8 cellular contexts compared by ENCODE assay signal in genomic region chr17:28334176-28334575, GRCh38. TPM values are rescaled to one million over a fixed set of nuclear protein-coding genes. Genes with fewer than 3 reads are reported as not detected.
DNase-seq lines count a peak whose midpoint lies in the region; ATAC-seq lines count a peak whose summit lies in the region.

No MANE protein-coding gene starts in this region.

- H4K8ac ChIP-seq in neuronal stem cell (ENCODE audit: low read depth, low read length), result no peak overlapping the region

- H3K4ac ChIP-seq in neuronal stem cell (ENCODE audit: low read length), result no peak overlapping the region

- H2AFZ ChIP-seq in neuronal stem cell (ENCODE audit: low read length), result no peak overlapping the region

- CTCF ChIA-PET in CD4-positive, alpha-beta memory T cell (lab: Charles Lee; ENCODE audit: partially characterized antibody), result interaction anchor here (1.5 to 2.8 kb wide), 4 partner anchors 9 to 527 kb away, joined by 3 to 6 read pairs (median 4); no protein-coding TSS in a partner anchor

- peak overlapping the region; percentile 74 for H3K4me2 ChIP-seq in neuronal stem cell (ENCODE audit: insufficient read depth, low read length, poor library complexity, severe bottlenecking)

- H3K18ac ChIP-seq in neuronal stem cell (ENCODE audit: low read length), result no peak overlapping the region

- H3K23ac ChIP-seq in neuronal stem cell (ENCODE audit: low read depth, low read length, poor library complexity), result no peak overlapping the region

- H3K14ac ChIP-seq in neuronal stem cell (ENCODE audit: low read length), result no peak overlapping the region

- H4K91ac ChIP-seq in neuronal stem cell (ENCODE audit: low read depth, low read length, poor library complexity), result no peak overlapping the region

- intact Hi-C loops in CD4-positive, alpha-beta memory T cell (cut with micrococcal nuclease), result no loop called here
- intact Hi-C loops in dendritic cell treated with granulocyte-macrophage colony-stimulating factor and Interleukin-4, amounts not matched to agents 40 ng/mL and 50 ng/mL, for 4 days (cut with micrococcal nuclease), result no loop called here
- intact Hi-C loops in aorta (cut with DNase I), result loop anchor here (2.0 to 10.0 kb wide), 3 partner anchors 15 to 621 kb away; partner anchors contain the start of genes NLK (in 1 of the 2), PHF12 (in 1 of the 2) and TMEM97 (in 1 of the 2)

- peak overlapping the region; percentile 97 to 98 (median 97) for H3K27ac Mint-ChIP-seq in CD4-positive, alpha-beta memory T cell
- H3K27ac Mint-ChIP-seq in dendritic cell treated with granulocyte-macrophage colony-stimulating factor and Interleukin-4, amounts not matched to agents 40 ng/mL and 50 ng/mL, for 4 days, result peak overlapping the region; percentile 76

- no peak overlapping the region for H2BK120ac ChIP-seq in neuronal stem cell (ENCODE audit: low read depth, low read length)

- no peaks in the 10 kb centered on the region for H3K9me3 Mint-ChIP-seq in CD4-positive, alpha-beta memory T cell
- no peaks in the 10 kb centered on the region for H3K9me3 Mint-ChIP-seq in dendritic cell treated with granulocyte-macrophage colony-stimulating factor and Interleukin-4, amounts not matched to agents 40 ng/mL and 50 ng/mL, for 4 days

- H3K36me3 Mint-ChIP-seq in CD4-positive, alpha-beta memory T cell, result peaks cover 3 to 25% of the 10 kb centered on the region in 2 donors
- H3K36me3 Mint-ChIP-seq in dendritic cell treated with granulocyte-macrophage colony-stimulating factor and Interleukin-4, amounts not matched to agents 40 ng/mL and 50 ng/mL, for 4 days (ENCODE audit: low read depth), result peaks cover 58% of the 10 kb centered on the region

- H2AK5ac ChIP-seq in neuronal stem cell (ENCODE audit: low read depth, low read length), result no peak overlapping the region

- peak overlapping the region in 1 of 2 donors; percentile 95 for H3K4me3 ChIP-seq in CD4-positive, alpha-beta memory T cell (ENCODE audit: low read length in 2 of 2)
- H3K4me3 ChIP-seq in neuronal stem cell (ENCODE audit: low read length in 2 of 2) (peak overlapping the region in 1 of 2 donors; percentile 75), aorta (ENCODE audit: low read length in 2 of 2) (peak overlapping the region in 1 of 2 donors; percentile 43)

- ATAC-seq in aorta (ENCODE audit: low FRiP score) (no peak), GM21825 (IDR thresholded peaks at IDR 0.05; ENCODE audit: unreplicated experiment) (no peak), HG02981 (IDR thresholded peaks at IDR 0.05; ENCODE audit: unreplicated experiment) (no peak)

- no CpG with 5 or more reads among the region's 6 CpGs for WGBS in neuronal stem cell (ENCODE audit: extremely low coverage in 2 of 2, insufficient read length in 2 of 2, insufficient replicate concordance in 1 of 2), 2 donors
- 48 to 51% methylated on average over 6 of the region's 6 CpGs for WGBS in aorta, 2 donors

- no peak overlapping the region for H3K27ac ChIP-seq in CD4-positive, alpha-beta memory T cell (ENCODE audit: low read depth, low read length)
- H3K27ac ChIP-seq in neuronal stem cell (replicated peaks; ENCODE audit: low read length) (no peak overlapping the region), aorta (ENCODE audit: low read depth in 1 of 2, low read length in 2 of 2) (no peak overlapping the region)

- H3K27me3 ChIP-seq in CD4-positive, alpha-beta memory T cell (ENCODE audit: insufficient read depth, low read length), result no peaks in the 10 kb centered on the region
- H3K27me3 ChIP-seq in neuronal stem cell (ENCODE audit: control insufficient read depth in 3 of 3, insufficient read depth in 3 of 3, low read depth in 1 of 3, low read length in 3 of 3) (no peaks in the 10 kb centered on the region), aorta (ENCODE audit: control insufficient read depth in 1 of 2, insufficient read depth in 2 of 2, low read length in 1 of 2) (no peaks in the 10 kb centered on the region)

- H2BK12ac ChIP-seq in neuronal stem cell (ENCODE audit: low read length), result no peak overlapping the region

- DNase-seq in CD4-positive, alpha-beta memory T cell, result no peak
- DNase-seq in NCI-H69 (lab: John Stamatoyannopoulos, UW), result peak; percentile 30
- no peak for DNase-seq in neuronal stem cell (ENCODE audit: low spot score)
- no peak for DNase-seq in aorta
- no peak for DNase-seq in D341Med (ENCODE audit: low spot score)

- peaks cover 4% of the 10 kb centered on the region for H3K36me3 ChIP-seq in CD4-positive, alpha-beta memory T cell (ENCODE audit: insufficient read depth, low read length)
- H3K36me3 ChIP-seq in neuronal stem cell (replicated peaks in 1 of 2; ENCODE audit: control insufficient read depth in 2 of 2, insufficient read depth in 2 of 2, low read length in 2 of 2) (peaks cover 10 to 28% of the 10 kb centered on the region in 2 donors), aorta (ENCODE audit: control insufficient read depth in 1 of 2, insufficient read depth in 2 of 2, low read length in 1 of 2) (peaks cover 0 to 6% of the 10 kb centered on the region in 2 donors)

- H3K27me3 Mint-ChIP-seq in CD4-positive, alpha-beta memory T cell, result no peaks in the 10 kb centered on the region
- no peaks in the 10 kb centered on the region for H3K27me3 Mint-ChIP-seq in dendritic cell treated with granulocyte-macrophage colony-stimulating factor and Interleukin-4, amounts not matched to agents 40 ng/mL and 50 ng/mL, for 4 days

- POLR2A ChIA-PET in CD4-positive, alpha-beta memory T cell (lab: Charles Lee; ENCODE audit: partially characterized antibody), result interaction anchor here (1.7 to 4.7 kb wide), 3 partner anchors 15 to 37 kb away, joined by 15 to 130 read pairs (median 39); partner anchors contain the start of genes POLDIP2, SARM1 and TMEM97

- H3K9me3 ChIP-seq in CD4-positive, alpha-beta memory T cell (ENCODE audit: control insufficient read depth in 1 of 2, low read length in 2 of 2), result no peaks in the 10 kb centered on the region
- H3K9me3 ChIP-seq in neuronal stem cell (replicated peaks in 1 of 2; ENCODE audit: control insufficient read depth in 2 of 2, insufficient read depth in 1 of 2, low read depth in 1 of 2, low read length in 2 of 2), result no peaks in the 10 kb centered on the region
- H3K9me3 ChIP-seq in aorta (ENCODE audit: control insufficient read depth, low read length), result no peaks in the 10 kb centered on the region

- H3K79me1 ChIP-seq in neuronal stem cell (ENCODE audit: low read depth, low read length), result peaks cover 7% of the 10 kb centered on the region

- peak overlapping the region; percentile 95 to 98 (median 97) for H3K4me3 Mint-ChIP-seq in CD4-positive, alpha-beta memory T cell
- peak overlapping the region; percentile 98 for H3K4me3 Mint-ChIP-seq in dendritic cell treated with granulocyte-macrophage colony-stimulating factor and Interleukin-4, amounts not matched to agents 40 ng/mL and 50 ng/mL, for 4 days

- H3K9ac ChIP-seq in neuronal stem cell (ENCODE audit: low read depth, low read length, poor library complexity), result no peak overlapping the region

- peaks cover 27 to 62% (median 42%) of the 10 kb centered on the region in 4 donors for H3K4me1 Mint-ChIP-seq in CD4-positive, alpha-beta memory T cell
- H3K4me1 Mint-ChIP-seq in dendritic cell treated with granulocyte-macrophage colony-stimulating factor and Interleukin-4, amounts not matched to agents 40 ng/mL and 50 ng/mL, for 4 days (ENCODE audit: low read depth), result peaks cover 54% of the 10 kb centered on the region

- H2BK15ac ChIP-seq in neuronal stem cell (ENCODE audit: low read length), result no peak overlapping the region

- peaks cover 30% of the 10 kb centered on the region for H3K4me1 ChIP-seq in CD4-positive, alpha-beta memory T cell (ENCODE audit: insufficient read depth, low read length)
- H3K4me1 ChIP-seq in neuronal stem cell (ENCODE audit: control insufficient read depth in 2 of 2, insufficient read depth in 1 of 2, low read depth in 1 of 2, low read length in 2 of 2) (peaks cover 8 to 12% of the 10 kb centered on the region in 2 donors), aorta (ENCODE audit: control insufficient read depth in 1 of 2, insufficient read depth in 2 of 2, low read length in 2 of 2) (peaks cover 0 to 6% of the 10 kb centered on the region in 2 donors)

- no peak overlapping the region for H2BK5ac ChIP-seq in neuronal stem cell (ENCODE audit: low read length)

RNA-seq across cellular contexts. Expression of gene IFT20, which starts 1.1 kb away (rescaled TPM):
- total RNA-seq in CD4-positive, alpha-beta memory T cell, result 10 to 100 TPM; 42.9 to 43.6 TPM
- polyA plus RNA-seq in CD4-positive, alpha-beta memory T cell, result 10 to 100 TPM; 38.7 to 63.7 TPM
- polyA plus RNA-seq in neuronal stem cell (2013, experiment 1 of 2), result 32.4 TPM
- 32.5 TPM for polyA plus RNA-seq in neuronal stem cell (2013, experiment 2 of 2)
- total RNA-seq in aorta, result 10 to 100 TPM; 34.5 to 37.2 TPM
- polyA plus RNA-seq in aorta, result 10 to 100 TPM; 70.7 to 74.3 TPM

RNA-seq across cellular contexts. Expression of gene TNFAIP1, which starts 1.4 kb away (rescaled TPM):
- 10 to 100 TPM; 26.2 to 32.1 TPM for total RNA-seq in CD4-positive, alpha-beta memory T cell
- 10 to 100 TPM in 1 of 2 donors, 1 to 10 TPM in 1; 4.1 to 16.1 TPM for polyA plus RNA-seq in CD4-positive, alpha-beta memory T cell
- 27.4 TPM for polyA plus RNA-seq in neuronal stem cell (2013, experiment 1 of 2)
- polyA plus RNA-seq in neuronal stem cell (2013, experiment 2 of 2), result 26.6 TPM
- total RNA-seq in aorta, result 10 to 100 TPM; 51.1 to 68.9 TPM
- polyA plus RNA-seq in aorta, result 10 to 100 TPM; 11.7 to 16.2 TPM

RNA-seq across cellular contexts. Expression of gene TMEM97, which starts 15.2 kb away (rescaled TPM):
- total RNA-seq in CD4-positive, alpha-beta memory T cell, result 1 to 10 TPM; 2.4 to 2.6 TPM
- 1 to 10 TPM; 5.5 to 6.2 TPM for polyA plus RNA-seq in CD4-positive, alpha-beta memory T cell
- 439 TPM for polyA plus RNA-seq in neuronal stem cell (2013, experiment 1 of 2)
- 423 TPM for polyA plus RNA-seq in neuronal stem cell (2013, experiment 2 of 2)
- total RNA-seq in aorta, result 1 to 10 TPM; 2.5 to 4.1 TPM
- polyA plus RNA-seq in aorta, result 1 to 10 TPM; 1.5 to 1.8 TPM

RNA-seq across cellular contexts. Expression of gene POLDIP2, which starts 23.2 kb away (rescaled TPM):
- total RNA-seq in CD4-positive, alpha-beta memory T cell, result 10 to 100 TPM; 27.8 to 28.7 TPM
- polyA plus RNA-seq in CD4-positive, alpha-beta memory T cell, result 100 to 1,000 TPM in 1 of 2 donors, 10 to 100 TPM in 1; 67.8 to 125 TPM
- polyA plus RNA-seq in neuronal stem cell (2013, experiment 1 of 2), result 55.9 TPM
- polyA plus RNA-seq in neuronal stem cell (2013, experiment 2 of 2), result 56.3 TPM
- total RNA-seq in aorta, result 10 to 100 TPM; 40.1 to 42.5 TPM
- 10 to 100 TPM; 36.6 to 41.4 TPM for polyA plus RNA-seq in aorta

RNA-seq across cellular contexts. Expression of gene SEBOX, which starts 30.8 kb away (rescaled TPM):
- total RNA-seq in CD4-positive, alpha-beta memory T cell, result not detected
- not detected for polyA plus RNA-seq in CD4-positive, alpha-beta memory T cell
- polyA plus RNA-seq in neuronal stem cell (2013, experiment 1 of 2), result not detected
- not detected for polyA plus RNA-seq in neuronal stem cell (2013, experiment 2 of 2)
- total RNA-seq in aorta, result not detected
- not detected for polyA plus RNA-seq in aorta

Comparison
In these comparisons a context has a peak if more than half of its experiments do, and no peak if none do; other contexts are left out.
1. intact Hi-C loops: an anchor here in aorta (2.0 to 10.0 kb wide); none called in CD4-positive, alpha-beta memory T cell and dendritic cell treated with granulocyte-macrophage colony-stimulating factor and Interleukin-4, amounts not matched to agents 40 ng/mL and 50 ng/mL, for 4 days.